1 cellular context compared by ENCODE assay signal in the genomic region with DNA sequence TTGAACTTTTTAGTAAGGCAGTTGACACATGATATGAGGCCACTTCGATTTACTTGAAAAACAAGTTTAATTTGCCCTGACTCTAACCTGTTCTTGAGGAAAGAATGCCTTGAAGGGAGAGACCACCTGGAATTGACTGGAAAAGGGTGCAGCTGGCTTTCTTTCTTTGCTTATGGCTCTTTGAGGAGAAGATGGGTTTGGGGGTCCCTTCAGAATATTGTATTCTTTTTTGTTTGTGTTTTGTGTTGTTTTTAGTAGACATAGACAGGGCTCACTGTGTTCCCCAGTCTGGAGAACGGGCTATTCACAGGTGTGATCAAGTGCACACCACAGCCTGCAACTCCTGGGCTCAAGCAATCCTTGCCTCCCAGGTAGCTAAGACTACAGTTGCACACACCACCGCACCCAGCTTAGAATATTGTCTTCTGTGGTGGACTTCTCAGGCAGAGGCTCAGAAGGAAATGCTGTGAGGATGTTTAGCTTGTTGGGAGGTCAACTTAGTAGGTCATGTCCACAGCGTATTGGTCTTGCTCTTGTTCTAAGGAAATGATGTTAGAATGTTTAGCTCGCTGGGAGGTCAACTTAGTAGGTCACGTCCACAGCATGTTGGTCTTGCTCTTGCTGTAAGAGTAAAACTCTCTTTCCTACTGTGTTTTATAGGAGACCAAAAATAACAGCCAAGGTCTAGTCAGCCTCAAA.
TF ChIP-seq lines count a peak whose summit lies in the region.

No MANE protein-coding gene starts in this region.

TF ChIP-seq in A549, 52 proteins besides CTCF, POLR2A, EP300 and RAD21 (continued from another document):
- TF ChIP-seq, protein P1, sequence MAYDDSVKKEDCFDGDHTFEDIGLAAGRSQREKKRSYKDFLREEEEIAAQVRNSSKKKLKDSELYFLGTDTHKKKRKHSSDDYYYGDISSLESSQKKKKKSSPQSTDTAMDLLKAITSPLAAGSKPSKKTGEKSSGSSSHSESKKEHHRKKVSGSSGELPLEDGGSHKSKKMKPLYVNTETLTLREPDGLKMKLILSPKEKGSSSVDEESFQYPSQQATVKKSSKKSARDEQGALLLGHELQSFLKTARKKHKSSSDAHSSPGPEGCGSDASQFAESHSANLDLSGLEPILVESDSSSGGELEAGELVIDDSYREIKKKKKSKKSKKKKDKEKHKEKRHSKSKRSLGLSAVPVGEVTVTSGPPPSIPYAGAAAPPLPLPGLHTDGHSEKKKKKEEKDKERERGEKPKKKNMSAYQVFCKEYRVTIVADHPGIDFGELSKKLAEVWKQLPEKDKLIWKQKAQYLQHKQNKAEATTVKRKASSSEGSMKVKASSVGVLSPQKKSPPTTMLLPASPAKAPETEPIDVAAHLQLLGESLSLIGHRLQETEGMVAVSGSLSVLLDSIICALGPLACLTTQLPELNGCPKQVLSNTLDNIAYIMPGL (CRISPR knock-in tag; IDR thresholded peaks at IDR 0.05; ENCODE audit: borderline replicate concordance): no peak
- TF ChIP-seq JUN (IDR thresholded peaks at IDR 0.05) (no peak), RARB (CRISPR knock-in tag; IDR thresholded peaks at IDR 0.05) (no peak), CBX8 (IDR thresholded peaks at IDR 0.05) (no peak), TFCP2L1 (CRISPR knock-in tag; IDR thresholded peaks at IDR 0.05) (no peak)
- TF ChIP-seq, protein P2, sequence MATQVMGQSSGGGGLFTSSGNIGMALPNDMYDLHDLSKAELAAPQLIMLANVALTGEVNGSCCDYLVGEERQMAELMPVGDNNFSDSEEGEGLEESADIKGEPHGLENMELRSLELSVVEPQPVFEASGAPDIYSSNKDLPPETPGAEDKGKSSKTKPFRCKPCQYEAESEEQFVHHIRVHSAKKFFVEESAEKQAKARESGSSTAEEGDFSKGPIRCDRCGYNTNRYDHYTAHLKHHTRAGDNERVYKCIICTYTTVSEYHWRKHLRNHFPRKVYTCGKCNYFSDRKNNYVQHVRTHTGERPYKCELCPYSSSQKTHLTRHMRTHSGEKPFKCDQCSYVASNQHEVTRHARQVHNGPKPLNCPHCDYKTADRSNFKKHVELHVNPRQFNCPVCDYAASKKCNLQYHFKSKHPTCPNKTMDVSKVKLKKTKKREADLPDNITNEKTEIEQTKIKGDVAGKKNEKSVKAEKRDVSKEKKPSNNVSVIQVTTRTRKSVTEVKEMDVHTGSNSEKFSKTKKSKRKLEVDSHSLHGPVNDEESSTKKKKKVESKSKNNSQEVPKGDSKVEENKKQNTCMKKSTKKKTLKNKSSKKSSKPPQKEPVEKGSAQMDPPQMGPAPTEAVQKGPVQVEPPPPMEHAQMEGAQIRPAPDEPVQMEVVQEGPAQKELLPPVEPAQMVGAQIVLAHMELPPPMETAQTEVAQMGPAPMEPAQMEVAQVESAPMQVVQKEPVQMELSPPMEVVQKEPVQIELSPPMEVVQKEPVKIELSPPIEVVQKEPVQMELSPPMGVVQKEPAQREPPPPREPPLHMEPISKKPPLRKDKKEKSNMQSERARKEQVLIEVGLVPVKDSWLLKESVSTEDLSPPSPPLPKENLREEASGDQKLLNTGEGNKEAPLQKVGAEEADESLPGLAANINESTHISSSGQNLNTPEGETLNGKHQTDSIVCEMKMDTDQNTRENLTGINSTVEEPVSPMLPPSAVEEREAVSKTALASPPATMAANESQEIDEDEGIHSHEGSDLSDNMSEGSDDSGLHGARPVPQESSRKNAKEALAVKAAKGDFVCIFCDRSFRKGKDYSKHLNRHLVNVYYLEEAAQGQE (IDR thresholded peaks at IDR 0.05): no peak
- TF ChIP-seq, protein P3, sequence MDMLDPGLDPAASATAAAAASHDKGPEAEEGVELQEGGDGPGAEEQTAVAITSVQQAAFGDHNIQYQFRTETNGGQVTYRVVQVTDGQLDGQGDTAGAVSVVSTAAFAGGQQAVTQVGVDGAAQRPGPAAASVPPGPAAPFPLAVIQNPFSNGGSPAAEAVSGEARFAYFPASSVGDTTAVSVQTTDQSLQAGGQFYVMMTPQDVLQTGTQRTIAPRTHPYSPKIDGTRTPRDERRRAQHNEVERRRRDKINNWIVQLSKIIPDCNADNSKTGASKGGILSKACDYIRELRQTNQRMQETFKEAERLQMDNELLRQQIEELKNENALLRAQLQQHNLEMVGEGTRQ (IDR thresholded peaks at IDR 0.05): no peak
TF ChIP-seq in A549: peak in this region for 0.
